8 cellular contexts compared by ENCODE assay signal in the genomic region with DNA sequence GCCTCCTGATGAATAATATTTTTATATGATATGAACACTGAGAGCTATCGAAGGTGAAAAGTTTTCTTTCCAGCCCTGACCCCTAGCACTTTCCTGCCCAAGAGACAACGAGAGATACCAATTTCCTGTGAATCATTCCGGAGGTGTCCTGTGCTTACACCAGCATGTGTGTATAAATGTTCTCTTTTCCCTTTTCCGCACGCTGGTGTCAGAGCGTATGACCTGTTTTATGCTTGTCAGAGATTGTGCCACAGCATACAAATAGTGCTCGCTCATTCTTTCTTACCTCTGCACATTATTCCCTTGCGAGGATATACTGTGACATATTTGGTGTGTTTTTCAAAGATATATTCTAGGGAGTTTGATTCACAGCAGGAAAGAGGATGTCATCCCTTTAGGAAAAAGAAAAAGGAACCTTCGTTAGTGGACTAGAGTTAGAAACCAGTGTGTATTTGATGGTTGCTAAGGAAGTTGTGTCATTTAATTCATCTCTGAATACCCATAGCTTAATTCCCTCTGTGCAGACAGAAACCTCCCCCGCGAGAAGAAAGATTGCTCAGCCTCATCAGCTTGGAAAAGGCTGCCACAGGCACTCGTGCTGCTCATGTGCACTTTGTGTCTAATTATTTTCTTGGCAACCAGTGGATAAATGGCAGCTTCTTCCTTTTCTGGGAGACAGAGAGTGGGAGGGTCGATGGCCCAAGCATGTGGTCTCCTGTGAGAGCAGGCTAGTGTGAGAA. TPM values are rescaled to one million over a fixed set of nuclear protein-coding genes. Genes with fewer than 3 reads are reported as not detected.
DNase-seq lines count a peak whose midpoint lies in the region; ATAC-seq and TF ChIP-seq lines count a peak whose summit lies in the region.

No MANE protein-coding gene starts in this region.

- H3K4me3 ChIP-seq in OCI-LY3 (ENCODE audit: low read length), result peak overlapping the region; percentile 34
- no peak overlapping the region for H3K4me3 ChIP-seq in endodermal cell (ENCODE audit: low read length)
- no peak overlapping the region for H3K4me3 ChIP-seq in naive thymus-derived CD4-positive, alpha-beta T cell (ENCODE audit: low read length)

- H3K79me2 ChIP-seq in OCI-LY3 (ENCODE audit: low read length), result no peaks in the 10 kb centered on the region

- no peak overlapping the region for H3K27ac ChIP-seq in OCI-LY3 (ENCODE audit: low read length)
- H3K27ac ChIP-seq in endodermal cell (ENCODE audit: low read depth, low read length), result peak overlapping the region; percentile 52
- H3K27ac ChIP-seq in naive thymus-derived CD4-positive, alpha-beta T cell (ENCODE audit: low read depth, low read length), result peak overlapping the region; percentile 39

- CTCF ChIA-PET in naive thymus-derived CD4-positive, alpha-beta T cell (lab: Charles Lee), result interaction anchor here (1.1 to 2.0 kb wide), 4 partner anchors 10 to 51 kb away, joined by 3 to 6 read pairs (median 4); partner anchors contain the start of gene GLIPR2

- no peaks in the 10 kb centered on the region for H3K4me1 Mint-ChIP-seq in endodermal cell
- peaks cover 38 to 51% (median 42%) of the 10 kb centered on the region in 7 donors for H3K4me1 Mint-ChIP-seq in naive thymus-derived CD4-positive, alpha-beta T cell

- peak overlapping the region; percentile 56 for H3K4me2 ChIP-seq in OCI-LY3 (ENCODE audit: low read length)

- H3K4me1 ChIP-seq in OCI-LY3 (ENCODE audit: low read length) (peaks cover 36% of the 10 kb centered on the region), endodermal cell (ENCODE audit: control insufficient read depth, insufficient read depth, low read length) (no peaks in the 10 kb centered on the region)
- H3K4me1 ChIP-seq in naive thymus-derived CD4-positive, alpha-beta T cell (ENCODE audit: control insufficient read depth in 2 of 2, insufficient read depth in 2 of 2, low read length in 2 of 2), result peaks cover 40 to 45% of the 10 kb centered on the region in 2 donors

- H2AFZ ChIP-seq in OCI-LY3 (ENCODE audit: low read depth, low read length), result no peak overlapping the region

- DNase-seq in EH (ENCODE audit: low read depth) (peak; percentile 72), endodermal cell (peak; percentile 46), NCI-H774 (lab: John Stamatoyannopoulos, UW) (no peak)
- no peak for DNase-seq in naive thymus-derived CD4-positive, alpha-beta T cell

- no peak overlapping the region for H3K4me3 Mint-ChIP-seq in endodermal cell
- peak overlapping the region in 8 of 10 donors; percentile 0 to 69 (median 22) for H3K4me3 Mint-ChIP-seq in naive thymus-derived CD4-positive, alpha-beta T cell

- ATAC-seq in naive thymus-derived CD4-positive, alpha-beta T cell, result peak; percentile 40
- no peak for ATAC-seq in HG02623 (IDR thresholded peaks at IDR 0.05; ENCODE audit: unreplicated experiment)
- ATAC-seq in GM18870 (IDR thresholded peaks at IDR 0.05; ENCODE audit: unreplicated experiment), result no peak
- ATAC-seq in HG03457 (IDR thresholded peaks at IDR 0.05; ENCODE audit: unreplicated experiment), result no peak

- POLR2A ChIA-PET in naive thymus-derived CD4-positive, alpha-beta T cell (lab: Charles Lee), result interaction anchor here (0.7 to 1.6 kb wide), 4 partner anchors 10 to 63 kb away, joined by 3 to 8 read pairs (median 4); partner anchors contain the start of gene GLIPR2

- WGBS in endodermal cell (ENCODE audit: insufficient coverage in 1 of 2, insufficient read length in 1 of 2), 2 experiments, result 85 to 86% methylated on average over 9 to 13 of the region's 13 CpGs

- H3K9me3 ChIP-seq in OCI-LY3 (ENCODE audit: insufficient read depth, low read length) (no peaks in the 10 kb centered on the region), endodermal cell (ENCODE audit: control insufficient read depth, low read length) (peaks cover 36% of the 10 kb centered on the region)
- no peaks in the 10 kb centered on the region for H3K9me3 ChIP-seq in naive thymus-derived CD4-positive, alpha-beta T cell (ENCODE audit: control insufficient read depth in 2 of 3, low read length in 3 of 3)

- peaks cover 34% of the 10 kb centered on the region for H3K9me3 Mint-ChIP-seq in endodermal cell
- peaks cover 0 to 3% (median 0%) of the 10 kb centered on the region in 11 donors for H3K9me3 Mint-ChIP-seq in naive thymus-derived CD4-positive, alpha-beta T cell

- TF ChIP-seq CTCF in OCI-LY3 (IDR thresholded peaks at IDR 0.05; ENCODE audit: low read depth, low read length) (no peak), endodermal cell (conservative IDR thresholded peaks at IDR 0.05) (no peak)

- H3K27me3 ChIP-seq in OCI-LY3 (ENCODE audit: low read depth, low read length), result no peaks in the 10 kb centered on the region
- no peaks in the 10 kb centered on the region for H3K27me3 ChIP-seq in endodermal cell (ENCODE audit: control insufficient read depth, insufficient read depth, low read length, poor library complexity, severe bottlenecking)
- no peaks in the 10 kb centered on the region for H3K27me3 ChIP-seq in naive thymus-derived CD4-positive, alpha-beta T cell (ENCODE audit: control insufficient read depth in 2 of 2, insufficient read depth in 2 of 2, low read length in 2 of 2)

- H3K36me3 ChIP-seq in OCI-LY3 (replicated peaks; ENCODE audit: low read depth, low read length) (no peaks in the 10 kb centered on the region), endodermal cell (ENCODE audit: control insufficient read depth, insufficient read depth, low read length) (peaks cover 72% of the 10 kb centered on the region)
- H3K36me3 ChIP-seq in naive thymus-derived CD4-positive, alpha-beta T cell (ENCODE audit: control insufficient read depth in 2 of 3, insufficient read depth in 3 of 3, low read length in 3 of 3), result peaks cover 0 to 12% (median 0%) of the 10 kb centered on the region in 3 experiments

- H4K20me1 ChIP-seq in OCI-LY3 (ENCODE audit: insufficient read depth, low read length), result no peaks in the 10 kb centered on the region

- intact Hi-C loops in naive thymus-derived CD4-positive, alpha-beta T cell (cut with micrococcal nuclease), result no loop called here

- no peak overlapping the region for H3K9ac ChIP-seq in OCI-LY3 (ENCODE audit: low read length)
- no peak overlapping the region for H3K9ac ChIP-seq in endodermal cell (ENCODE audit: extremely low read depth, low read length, poor library complexity, severe bottlenecking)

- H3K36me3 Mint-ChIP-seq in endodermal cell (ENCODE audit: low read depth), result peaks cover 64% of the 10 kb centered on the region
- H3K36me3 Mint-ChIP-seq in naive thymus-derived CD4-positive, alpha-beta T cell, result peaks cover 0 to 53% (median 20%) of the 10 kb centered on the region in 5 donors

- no peaks in the 10 kb centered on the region for H3K27me3 Mint-ChIP-seq in endodermal cell (ENCODE audit: insufficient read depth)
- no peaks in the 10 kb centered on the region for H3K27me3 Mint-ChIP-seq in naive thymus-derived CD4-positive, alpha-beta T cell

- peak overlapping the region; percentile 16 for H3K27ac Mint-ChIP-seq in endodermal cell
- peak overlapping the region in 8 of 9 donors; percentile 47 to 89 (median 68) for H3K27ac Mint-ChIP-seq in naive thymus-derived CD4-positive, alpha-beta T cell

RNA-seq across cellular contexts. Expression of gene CCIN, which starts 14.8 kb away (rescaled TPM):
- total RNA-seq in endodermal cell, result under 1 TPM; 0.18 to 0.35 TPM
- not detected for polyA plus RNA-seq in endodermal cell (2013, experiment 1 of 2)
- not detected for polyA plus RNA-seq in endodermal cell (2013, experiment 2 of 2)
- 1 to 10 TPM in 1 of 5 experiments, under 1 TPM in 2, not detected in 2; 0.15 to 3.6 (median 0.56) TPM for total RNA-seq in naive thymus-derived CD4-positive, alpha-beta T cell
- under 1 TPM in 1 of 2 donors, not detected in 1; 0.41 TPM for polyA plus RNA-seq in naive thymus-derived CD4-positive, alpha-beta T cell

RNA-seq across cellular contexts. Expression of gene GLIPR2, which starts 17.9 kb away (rescaled TPM):
- total RNA-seq in endodermal cell, result 10 to 100 TPM; 38.6 to 54.2 TPM
- polyA plus RNA-seq in endodermal cell (2013, experiment 1 of 2), result 26.4 TPM
- 34.6 TPM for polyA plus RNA-seq in endodermal cell (2013, experiment 2 of 2)
- 10 to 100 TPM in 3 of 5 experiments, 1 to 10 TPM in 2; 7.7 to 74.7 (median 18.6) TPM for total RNA-seq in naive thymus-derived CD4-positive, alpha-beta T cell
- 10 to 100 TPM; 38.8 to 68.6 TPM for polyA plus RNA-seq in naive thymus-derived CD4-positive, alpha-beta T cell

RNA-seq across cellular contexts. Expression of gene CLTA, which starts 36.3 kb away (rescaled TPM):
- 100 to 1,000 TPM; 221 to 240 TPM for total RNA-seq in endodermal cell
- 227 TPM for polyA plus RNA-seq in endodermal cell (2013, experiment 1 of 2)
- polyA plus RNA-seq in endodermal cell (2013, experiment 2 of 2), result 229 TPM
- 100 to 1,000 TPM in 1 of 5 experiments, 10 to 100 TPM in 4; 32.2 to 140 (median 69.5) TPM for total RNA-seq in naive thymus-derived CD4-positive, alpha-beta T cell
- polyA plus RNA-seq in naive thymus-derived CD4-positive, alpha-beta T cell, result 100 to 1,000 TPM in 1 of 2 donors, 10 to 100 TPM in 1; 72.0 to 114 TPM

Comparison
In these comparisons a context has a peak if more than half of its experiments do, and no peak if none do; other contexts are left out.
1. DNase-seq: peak in EH (single experiment) and endodermal cell (single experiment); none in naive thymus-derived CD4-positive, alpha-beta T cell (0 of 9) and NCI-H774 (single experiment).